Comparison of ENCODE assay signal across 9 cellular contexts in genomic region chr14:105193916-105194782, GRCh38. TPM values are rescaled to one million over a fixed set of nuclear protein-coding genes. Genes with fewer than 3 reads are reported as not detected.
DNase-seq lines count a peak whose midpoint lies in the region; ATAC-seq, FAIRE-seq and TF ChIP-seq lines count a peak whose summit lies in the region.
"Had no signal": no experiment of that assay in that cellular context is flagged by ENCODE, and none has a peak within 500 bp of the region (broad histone marks: within the 10 kb centered on the region; RNA-seq: fewer than 3 reads in every experiment).

No MANE protein-coding gene starts in this region.

- H3K36me3 ChIP-seq in CD4-positive, CD25-positive, alpha-beta regulatory T cell (ENCODE audit: control insufficient read depth, insufficient read depth, low read length) = no peaks in the 10 kb centered on the region
- H3K36me3 ChIP-seq in left lung = no peaks in the 10 kb centered on the region

- ATAC-seq in CD4-positive, CD25-positive, alpha-beta regulatory T cell (ENCODE audit: low read depth in 2 of 2) = peak; percentile 12 to 30
- ATAC-seq in left lung = no peak

- no peaks in the 10 kb centered on the region for H3K9me3 ChIP-seq in CD4-positive, CD25-positive, alpha-beta regulatory T cell (ENCODE audit: control insufficient read depth in 2 of 2, low read length in 2 of 2)
- H3K9me3 ChIP-seq in left lung = no peaks in the 10 kb centered on the region

- peak overlapping the region in 1 of 3 donors; percentile 72 for H3K27ac Mint-ChIP-seq in CD4-positive, CD25-positive, alpha-beta regulatory T cell

- H3K4me3 Mint-ChIP-seq in CD4-positive, CD25-positive, alpha-beta regulatory T cell = peak overlapping the region in 3 of 4 donors; percentile 36 to 75 (median 59)

- no peaks in the 10 kb centered on the region for H3K27me3 ChIP-seq in CD4-positive, CD25-positive, alpha-beta regulatory T cell (ENCODE audit: control insufficient read depth, insufficient read depth, low read length)
- peaks cover 21 to 78% of the 10 kb centered on the region in 2 donors for H3K27me3 ChIP-seq in left lung

- no peak overlapping the region for H3K4me3 ChIP-seq in CD4-positive, CD25-positive, alpha-beta regulatory T cell (ENCODE audit: low read depth, low read length)
- no peak overlapping the region for H3K4me3 ChIP-seq in left lung

- H3K4me1 ChIP-seq in CD4-positive, CD25-positive, alpha-beta regulatory T cell (ENCODE audit: control insufficient read depth, insufficient read depth, low read length, poor library complexity, severe bottlenecking) = peaks cover 42% of the 10 kb centered on the region
- H3K4me1 ChIP-seq in left lung = peaks cover 20 to 67% of the 10 kb centered on the region in 2 donors

- no peak for TF ChIP-seq CTCF in left lung (IDR thresholded peaks at IDR 0.05)

- peaks cover 19% of the 10 kb centered on the region for H3K27me3 Mint-ChIP-seq in CD4-positive, CD25-positive, alpha-beta regulatory T cell

- intact Hi-C loops in left lung (cut with DNase I) = no loop called here

- no peak overlapping the region for H3K27ac ChIP-seq in CD4-positive, CD25-positive, alpha-beta regulatory T cell (ENCODE audit: insufficient read depth, low read length, poor library complexity, severe bottlenecking)
- H3K27ac ChIP-seq in left lung = peak overlapping the region; percentile 73 to 81

- FAIRE-seq in GM19239 (lab: Jason Lieb, UNC) = no peak

- peak in 1 of 3 donors; percentile 61 for DNase-seq in CD4-positive, CD25-positive, alpha-beta regulatory T cell
- DNase-seq in M059J (ENCODE audit: low read depth) = peak; percentile 37
- peak; percentile 29 for DNase-seq in T-helper 9 cell
- no peak for DNase-seq in left lung
- no peak for DNase-seq in GM19239 (ENCODE audit: insufficient read length, low spot score)
- no peak for DNase-seq in NK-92 treated with Interleukin-12 subunit alpha and Interleukin-12 subunit beta, amount 100 ng/mL, for 24 hours (lab: John Stamatoyannopoulos, UW)
- no peak for DNase-seq in germinal center (ENCODE audit: low spot score)
- no peak for DNase-seq in C1 segment of cervical spinal cord (lab: John Stamatoyannopoulos, UW)
- DNase-seq: right cardiac atrium had no signal

- peaks cover 0 to 1% (median 0%) of the 10 kb centered on the region in 7 donors for H3K9me3 Mint-ChIP-seq in CD4-positive, CD25-positive, alpha-beta regulatory T cell

- peaks cover 0 to 24% (median 4%) of the 10 kb centered on the region in 4 donors for H3K4me1 Mint-ChIP-seq in CD4-positive, CD25-positive, alpha-beta regulatory T cell

- no peaks in the 10 kb centered on the region for H3K36me3 Mint-ChIP-seq in CD4-positive, CD25-positive, alpha-beta regulatory T cell

RNA-seq across cellular contexts. Expression of gene NUDT14, which starts 13.0 kb away (rescaled TPM):
- 15.3 TPM for total RNA-seq in CD4-positive, CD25-positive, alpha-beta regulatory T cell
- 10 to 100 TPM in 2 of 4 donors, 1 to 10 TPM in 2; 6.5 to 18.1 (median 10.6) TPM for polyA plus RNA-seq in CD4-positive, CD25-positive, alpha-beta regulatory T cell
- total RNA-seq in M059J (2014; rRNA removed; shearing (Covaris generic)) = 6.3 and 15.8 TPM in 2 replicates
- 10 to 100 TPM; 52.5 to 77.5 TPM for total RNA-seq in left lung

RNA-seq across cellular contexts. Expression of gene JAG2, which starts 25.6 kb away (rescaled TPM):
- total RNA-seq in CD4-positive, CD25-positive, alpha-beta regulatory T cell = 1.4 TPM
- polyA plus RNA-seq in CD4-positive, CD25-positive, alpha-beta regulatory T cell = under 1 TPM in 2 of 4 donors, not detected in 2; 0.05 to 0.23 TPM
- total RNA-seq in M059J (2014; rRNA removed; shearing (Covaris generic)) = 0.15 and 0.44 TPM in 2 replicates
- 10 to 100 TPM; 32.0 to 34.2 TPM for total RNA-seq in left lung

RNA-seq across cellular contexts. Expression of gene BTBD6, which starts 54.2 kb away (rescaled TPM):
- 39.4 TPM for total RNA-seq in CD4-positive, CD25-positive, alpha-beta regulatory T cell
- polyA plus RNA-seq in CD4-positive, CD25-positive, alpha-beta regulatory T cell = 10 to 100 TPM in 2 of 4 donors, 1 to 10 TPM in 2; 4.6 to 17.4 (median 9.0) TPM
- total RNA-seq in M059J (2014; rRNA removed; shearing (Covaris generic)) = 28.4 and 39.2 TPM in 2 replicates
- 10 to 100 TPM; 45.4 to 52.6 TPM for total RNA-seq in left lung

Comparison
In these comparisons a context has a peak if more than half of its experiments do, and no peak if none do; other contexts are left out.
1. DNase-seq: peak in M059J (single experiment) and T-helper 9 cell (single experiment); none in left lung (0 of 2), GM19239 (single experiment), NK-92 treated with Interleukin-12 subunit alpha and Interleukin-12 subunit beta, amount 100 ng/mL, for 24 hours (single experiment), germinal center (single experiment) and C1 segment of cervical spinal cord (0 of 14).
2. RNA of gene JAG2, which starts 25.6 kb away (total RNA-seq): 32.0 to 34.2 TPM in left lung; 1.4 TPM in CD4-positive, CD25-positive, alpha-beta regulatory T cell (single experiment) and 0.15 to 0.44 TPM in M059J; every median in the first group is over 10 times any median in the second.